In the genomic region with DNA sequence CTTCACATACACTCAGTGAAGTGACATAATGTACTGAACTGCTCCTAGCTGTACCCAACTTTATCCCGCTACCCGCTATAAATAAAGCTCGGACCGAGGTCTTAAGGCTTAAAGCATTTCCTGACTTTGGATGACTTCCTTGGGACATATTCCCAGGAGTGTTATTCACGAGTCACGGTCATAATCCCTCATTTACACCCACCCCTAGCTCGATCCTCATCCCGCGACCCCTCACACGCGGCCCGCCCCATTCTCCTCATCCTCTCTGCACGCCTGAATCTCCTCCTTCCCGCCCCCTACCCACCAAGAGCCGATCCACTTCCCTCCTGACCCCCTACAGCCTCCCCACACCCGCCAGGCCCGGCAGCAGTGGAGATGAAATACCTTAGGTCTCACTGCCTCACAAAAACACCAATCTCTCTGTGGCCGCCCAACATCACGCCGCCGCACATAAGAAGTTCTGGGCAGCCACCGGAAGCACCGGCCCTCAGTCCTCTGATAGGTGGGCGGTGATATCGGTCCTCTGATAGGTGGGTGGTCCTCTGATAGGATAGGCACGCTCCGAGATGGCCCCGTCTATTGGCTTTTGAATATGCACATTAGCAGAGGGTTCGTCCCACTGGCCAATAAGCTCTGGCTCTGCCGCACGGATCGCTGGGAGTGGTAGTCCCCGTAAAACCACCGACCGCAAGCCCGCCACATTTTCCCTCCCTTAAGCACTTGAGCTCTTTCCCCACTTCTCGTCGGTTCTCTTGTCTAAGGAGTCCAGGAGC, we compare ENCODE assay signal across 1 cellular context.
TF ChIP-seq lines count a peak whose summit lies in the region.

A gene with protein sequence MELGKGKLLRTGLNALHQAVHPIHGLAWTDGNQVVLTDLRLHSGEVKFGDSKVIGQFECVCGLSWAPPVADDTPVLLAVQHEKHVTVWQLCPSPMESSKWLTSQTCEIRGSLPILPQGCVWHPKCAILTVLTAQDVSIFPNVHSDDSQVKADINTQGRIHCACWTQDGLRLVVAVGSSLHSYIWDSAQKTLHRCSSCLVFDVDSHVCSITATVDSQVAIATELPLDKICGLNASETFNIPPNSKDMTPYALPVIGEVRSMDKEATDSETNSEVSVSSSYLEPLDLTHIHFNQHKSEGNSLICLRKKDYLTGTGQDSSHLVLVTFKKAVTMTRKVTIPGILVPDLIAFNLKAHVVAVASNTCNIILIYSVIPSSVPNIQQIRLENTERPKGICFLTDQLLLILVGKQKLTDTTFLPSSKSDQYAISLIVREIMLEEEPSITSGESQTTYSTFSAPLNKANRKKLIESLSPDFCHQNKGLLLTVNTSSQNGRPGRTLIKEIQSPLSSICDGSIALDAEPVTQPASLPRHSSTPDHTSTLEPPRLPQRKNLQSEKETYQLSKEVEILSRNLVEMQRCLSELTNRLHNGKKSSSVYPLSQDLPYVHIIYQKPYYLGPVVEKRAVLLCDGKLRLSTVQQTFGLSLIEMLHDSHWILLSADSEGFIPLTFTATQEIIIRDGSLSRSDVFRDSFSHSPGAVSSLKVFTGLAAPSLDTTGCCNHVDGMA (minus strand): TSS at position 462 of the 773 bp plus-strand sequence. CDS start 7,897 bp downstream, outside the sequence.

TF ChIP-seq in HepG2, 621 proteins besides CTCF, POLR2A, EP300 and RAD21 (continued from another document and continues in another):
- no peak for TF ChIP-seq USF2 (IDR thresholded peaks at IDR 0.05; ENCODE audit: low read depth, low read length)
- no peak; the same call in 1 of the 2 replicates for TF ChIP-seq USF2 (CRISPR knock-in tag; IDR thresholded peaks at IDR 0.05; ENCODE audit: borderline replicate concordance)
- TF ChIP-seq AGO1 (IDR thresholded peaks at IDR 0.05; ENCODE audit: low read depth, low read length, poor library complexity, severe bottlenecking) = no peak
- no peak for TF ChIP-seq PRPF4 (IDR thresholded peaks at IDR 0.05; ENCODE audit: low read depth, low read length, poor library complexity, severe bottlenecking)
- TF ChIP-seq ZNF784 (CRISPR knock-in tag; IDR thresholded peaks at IDR 0.05; ENCODE audit: borderline replicate concordance) = 0 out of 2 replicates have a peak, but pooled peaks have one; percentile 17
- no peak for TF ChIP-seq ZNF576 (CRISPR knock-in tag; IDR thresholded peaks at IDR 0.05)
- TF ChIP-seq, protein P1, sequence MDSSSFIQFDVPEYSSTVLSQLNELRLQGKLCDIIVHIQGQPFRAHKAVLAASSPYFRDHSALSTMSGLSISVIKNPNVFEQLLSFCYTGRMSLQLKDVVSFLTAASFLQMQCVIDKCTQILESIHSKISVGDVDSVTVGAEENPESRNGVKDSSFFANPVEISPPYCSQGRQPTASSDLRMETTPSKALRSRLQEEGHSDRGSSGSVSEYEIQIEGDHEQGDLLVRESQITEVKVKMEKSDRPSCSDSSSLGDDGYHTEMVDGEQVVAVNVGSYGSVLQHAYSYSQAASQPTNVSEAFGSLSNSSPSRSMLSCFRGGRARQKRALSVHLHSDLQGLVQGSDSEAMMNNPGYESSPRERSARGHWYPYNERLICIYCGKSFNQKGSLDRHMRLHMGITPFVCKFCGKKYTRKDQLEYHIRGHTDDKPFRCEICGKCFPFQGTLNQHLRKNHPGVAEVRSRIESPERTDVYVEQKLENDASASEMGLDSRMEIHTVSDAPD (CRISPR knock-in tag; IDR thresholded peaks at IDR 0.05) = 0 out of 2 replicates have a peak, but pooled peaks have one; percentile 46
- TF ChIP-seq ZNF3 (CRISPR knock-in tag; IDR thresholded peaks at IDR 0.05) = no peak
- peak; percentile 97 for TF ChIP-seq NFYB (CRISPR knock-in tag; IDR thresholded peaks at IDR 0.05)
- TF ChIP-seq IKZF1 (IDR thresholded peaks at IDR 0.05) = no peak
- TF ChIP-seq JUNB (CRISPR knock-in tag; IDR thresholded peaks at IDR 0.05; ENCODE audit: borderline replicate concordance) = peak; percentile 37; the same call in 1 of the 2 replicates
- TF ChIP-seq ZNF775 (CRISPR knock-in tag; IDR thresholded peaks at IDR 0.05; ENCODE audit: borderline replicate concordance) = no peak
- TF ChIP-seq ZNF629 (CRISPR knock-in tag; conservative IDR thresholded peaks at IDR 0.05) = 0 out of 2 replicates have a peak, but pooled peaks have one; percentile 9
- TF ChIP-seq SRF (IDR thresholded peaks at IDR 0.05; ENCODE audit: low read depth, low read length) = no peak
- no peak for TF ChIP-seq ZNF816 (CRISPR knock-in tag; IDR thresholded peaks at IDR 0.05; ENCODE audit: borderline replicate concordance)
- TF ChIP-seq NFIB (CRISPR knock-in tag; IDR thresholded peaks at IDR 0.05; ENCODE audit: borderline replicate concordance) = no peak
- no peak for TF ChIP-seq ZNF367 (CRISPR knock-in tag; IDR thresholded peaks at IDR 0.05; ENCODE audit: borderline replicate concordance)
- TF ChIP-seq MXD4 (CRISPR knock-in tag; IDR thresholded peaks at IDR 0.05) = peak; percentile 88; the same call in 1 of the 2 replicates
- TF ChIP-seq, protein P2, sequence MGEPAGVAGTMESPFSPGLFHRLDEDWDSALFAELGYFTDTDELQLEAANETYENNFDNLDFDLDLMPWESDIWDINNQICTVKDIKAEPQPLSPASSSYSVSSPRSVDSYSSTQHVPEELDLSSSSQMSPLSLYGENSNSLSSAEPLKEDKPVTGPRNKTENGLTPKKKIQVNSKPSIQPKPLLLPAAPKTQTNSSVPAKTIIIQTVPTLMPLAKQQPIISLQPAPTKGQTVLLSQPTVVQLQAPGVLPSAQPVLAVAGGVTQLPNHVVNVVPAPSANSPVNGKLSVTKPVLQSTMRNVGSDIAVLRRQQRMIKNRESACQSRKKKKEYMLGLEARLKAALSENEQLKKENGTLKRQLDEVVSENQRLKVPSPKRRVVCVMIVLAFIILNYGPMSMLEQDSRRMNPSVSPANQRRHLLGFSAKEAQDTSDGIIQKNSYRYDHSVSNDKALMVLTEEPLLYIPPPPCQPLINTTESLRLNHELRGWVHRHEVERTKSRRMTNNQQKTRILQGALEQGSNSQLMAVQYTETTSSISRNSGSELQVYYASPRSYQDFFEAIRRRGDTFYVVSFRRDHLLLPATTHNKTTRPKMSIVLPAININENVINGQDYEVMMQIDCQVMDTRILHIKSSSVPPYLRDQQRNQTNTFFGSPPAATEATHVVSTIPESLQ (CRISPR knock-in tag; conservative IDR thresholded peaks at IDR 0.05) = peak; percentile 73; the same call in 1 of the 2 replicates
- TF ChIP-seq ZNF780A (CRISPR knock-in tag; IDR thresholded peaks at IDR 0.05) = no peak; the same call in 1 of the 2 replicates
- TF ChIP-seq CSRNP1 (CRISPR knock-in tag; IDR thresholded peaks at IDR 0.05) = 0 out of 2 replicates have a peak, but pooled peaks have one; percentile 55
- TF ChIP-seq SRSF9 (IDR thresholded peaks at IDR 0.05; ENCODE audit: borderline replicate concordance, insufficient read depth, low read depth, low read length, poor library complexity, severe bottlenecking) = no peak
- TF ChIP-seq ETV6 (CRISPR knock-in tag; conservative IDR thresholded peaks at IDR 0.05) = no peak
- no peak for TF ChIP-seq FOXM1 (CRISPR knock-in tag; IDR thresholded peaks at IDR 0.05)
- peak; percentile 33; the same call in 1 of the 2 replicates for TF ChIP-seq HMGXB3 (CRISPR knock-in tag; IDR thresholded peaks at IDR 0.05; ENCODE audit: borderline replicate concordance)
- no peak for TF ChIP-seq FOXK2 (IDR thresholded peaks at IDR 0.05)
- TF ChIP-seq, protein P3, sequence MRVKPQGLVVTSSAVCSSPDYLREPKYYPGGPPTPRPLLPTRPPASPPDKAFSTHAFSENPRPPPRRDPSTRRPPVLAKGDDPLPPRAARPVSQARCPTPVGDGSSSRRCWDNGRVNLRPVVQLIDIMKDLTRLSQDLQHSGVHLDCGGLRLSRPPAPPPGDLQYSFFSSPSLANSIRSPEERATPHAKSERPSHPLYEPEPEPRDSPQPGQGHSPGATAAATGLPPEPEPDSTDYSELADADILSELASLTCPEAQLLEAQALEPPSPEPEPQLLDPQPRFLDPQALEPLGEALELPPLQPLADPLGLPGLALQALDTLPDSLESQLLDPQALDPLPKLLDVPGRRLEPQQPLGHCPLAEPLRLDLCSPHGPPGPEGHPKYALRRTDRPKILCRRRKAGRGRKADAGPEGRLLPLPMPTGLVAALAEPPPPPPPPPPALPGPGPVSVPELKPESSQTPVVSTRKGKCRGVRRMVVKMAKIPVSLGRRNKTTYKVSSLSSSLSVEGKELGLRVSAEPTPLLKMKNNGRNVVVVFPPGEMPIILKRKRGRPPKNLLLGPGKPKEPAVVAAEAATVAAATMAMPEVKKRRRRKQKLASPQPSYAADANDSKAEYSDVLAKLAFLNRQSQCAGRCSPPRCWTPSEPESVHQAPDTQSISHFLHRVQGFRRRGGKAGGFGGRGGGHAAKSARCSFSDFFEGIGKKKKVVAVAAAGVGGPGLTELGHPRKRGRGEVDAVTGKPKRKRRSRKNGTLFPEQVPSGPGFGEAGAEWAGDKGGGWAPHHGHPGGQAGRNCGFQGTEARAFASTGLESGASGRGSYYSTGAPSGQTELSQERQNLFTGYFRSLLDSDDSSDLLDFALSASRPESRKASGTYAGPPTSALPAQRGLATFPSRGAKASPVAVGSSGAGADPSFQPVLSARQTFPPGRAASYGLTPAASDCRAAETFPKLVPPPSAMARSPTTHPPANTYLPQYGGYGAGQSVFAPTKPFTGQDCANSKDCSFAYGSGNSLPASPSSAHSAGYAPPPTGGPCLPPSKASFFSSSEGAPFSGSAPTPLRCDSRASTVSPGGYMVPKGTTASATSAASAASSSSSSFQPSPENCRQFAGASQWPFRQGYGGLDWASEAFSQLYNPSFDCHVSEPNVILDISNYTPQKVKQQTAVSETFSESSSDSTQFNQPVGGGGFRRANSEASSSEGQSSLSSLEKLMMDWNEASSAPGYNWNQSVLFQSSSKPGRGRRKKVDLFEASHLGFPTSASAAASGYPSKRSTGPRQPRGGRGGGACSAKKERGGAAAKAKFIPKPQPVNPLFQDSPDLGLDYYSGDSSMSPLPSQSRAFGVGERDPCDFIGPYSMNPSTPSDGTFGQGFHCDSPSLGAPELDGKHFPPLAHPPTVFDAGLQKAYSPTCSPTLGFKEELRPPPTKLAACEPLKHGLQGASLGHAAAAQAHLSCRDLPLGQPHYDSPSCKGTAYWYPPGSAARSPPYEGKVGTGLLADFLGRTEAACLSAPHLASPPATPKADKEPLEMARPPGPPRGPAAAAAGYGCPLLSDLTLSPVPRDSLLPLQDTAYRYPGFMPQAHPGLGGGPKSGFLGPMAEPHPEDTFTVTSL (CRISPR knock-in tag; IDR thresholded peaks at IDR 0.05; ENCODE audit: borderline replicate concordance) = no peak
- TF ChIP-seq ZFP41 (CRISPR knock-in tag; IDR thresholded peaks at IDR 0.05; ENCODE audit: borderline replicate concordance) = no peak
- TF ChIP-seq ZNF883 (CRISPR knock-in tag; IDR thresholded peaks at IDR 0.05; ENCODE audit: not compliant biosample characterization) = peak; percentile 79
- TF ChIP-seq POLR2AphosphoS2 (IDR thresholded peaks at IDR 0.05; ENCODE audit: low read depth, low read length) = peak; percentile 94
